Comparison of ENCODE assay signal across 2 cellular contexts in the genomic region with DNA sequence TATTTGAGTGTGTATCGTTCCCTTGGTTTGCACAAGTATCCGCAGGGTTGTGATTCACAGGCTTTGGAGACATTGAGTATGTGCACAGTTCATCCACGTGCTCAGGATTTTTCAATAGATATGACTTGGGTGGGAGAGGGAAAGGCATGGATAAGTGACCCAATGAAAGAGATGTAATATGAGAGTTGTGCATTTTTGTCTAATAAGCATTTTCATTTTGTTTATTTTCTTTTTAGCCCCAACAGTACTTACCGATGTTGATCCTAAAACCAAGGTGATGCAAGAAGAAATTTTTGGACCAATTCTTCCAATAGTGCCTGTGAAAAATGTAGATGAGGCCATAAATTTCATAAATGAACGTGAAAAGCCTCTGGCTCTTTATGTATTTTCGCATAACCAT.
TF ChIP-seq lines count a peak whose summit lies in the region.

No MANE protein-coding gene starts in this region.

TF ChIP-seq in HepG2, 621 proteins besides CTCF, POLR2A, EP300 and RAD21:
- TF ChIP-seq DNMT3B (CRISPR knock-in tag; conservative IDR thresholded peaks at IDR 0.05): no peak
- TF ChIP-seq BCL6 (CRISPR knock-in tag; IDR thresholded peaks at IDR 0.05): no peak
- no peak for TF ChIP-seq TP53 (CRISPR knock-in tag; conservative IDR thresholded peaks at IDR 0.05)
- TF ChIP-seq MAFF (IDR thresholded peaks at IDR 0.05; ENCODE audit: low read depth, low read length): peak; percentile 80
- TF ChIP-seq PCBP1 (IDR thresholded peaks at IDR 0.05; ENCODE audit: borderline replicate concordance, low read depth, low read length): no peak
- no peak for TF ChIP-seq IRX3 (CRISPR knock-in tag; IDR thresholded peaks at IDR 0.05; ENCODE audit: borderline replicate concordance, low read depth)
- TF ChIP-seq, protein P1, sequence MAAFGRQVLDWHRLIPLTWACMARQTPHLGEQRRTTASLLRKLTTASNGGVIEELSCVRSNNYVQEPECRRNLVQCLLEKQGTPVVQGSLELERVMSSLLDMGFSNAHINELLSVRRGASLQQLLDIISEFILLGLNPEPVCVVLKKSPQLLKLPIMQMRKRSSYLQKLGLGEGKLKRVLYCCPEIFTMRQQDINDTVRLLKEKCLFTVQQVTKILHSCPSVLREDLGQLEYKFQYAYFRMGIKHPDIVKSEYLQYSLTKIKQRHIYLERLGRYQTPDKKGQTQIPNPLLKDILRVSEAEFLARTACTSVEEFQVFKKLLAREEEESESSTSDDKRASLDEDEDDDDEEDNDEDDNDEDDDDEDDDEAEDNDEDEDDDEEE (CRISPR knock-in tag; IDR thresholded peaks at IDR 0.05): no peak
- no peak for TF ChIP-seq SNAI1 (CRISPR knock-in tag; IDR thresholded peaks at IDR 0.05; ENCODE audit: borderline replicate concordance)
- no peak for TF ChIP-seq FOXK1 (CRISPR knock-in tag; IDR thresholded peaks at IDR 0.05; ENCODE audit: borderline replicate concordance, low read depth)
- TF ChIP-seq MXD4 (CRISPR knock-in tag; IDR thresholded peaks at IDR 0.05): no peak
- no peak for TF ChIP-seq ZNF510 (CRISPR knock-in tag; IDR thresholded peaks at IDR 0.05; ENCODE audit: low read depth)
- TF ChIP-seq, protein P2, sequence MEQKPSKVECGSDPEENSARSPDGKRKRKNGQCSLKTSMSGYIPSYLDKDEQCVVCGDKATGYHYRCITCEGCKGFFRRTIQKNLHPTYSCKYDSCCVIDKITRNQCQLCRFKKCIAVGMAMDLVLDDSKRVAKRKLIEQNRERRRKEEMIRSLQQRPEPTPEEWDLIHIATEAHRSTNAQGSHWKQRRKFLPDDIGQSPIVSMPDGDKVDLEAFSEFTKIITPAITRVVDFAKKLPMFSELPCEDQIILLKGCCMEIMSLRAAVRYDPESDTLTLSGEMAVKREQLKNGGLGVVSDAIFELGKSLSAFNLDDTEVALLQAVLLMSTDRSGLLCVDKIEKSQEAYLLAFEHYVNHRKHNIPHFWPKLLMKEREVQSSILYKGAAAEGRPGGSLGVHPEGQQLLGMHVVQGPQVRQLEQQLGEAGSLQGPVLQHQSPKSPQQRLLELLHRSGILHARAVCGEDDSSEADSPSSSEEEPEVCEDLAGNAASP (CRISPR knock-in tag; IDR thresholded peaks at IDR 0.05; ENCODE audit: borderline replicate concordance): no peak
- TF ChIP-seq, protein P3, sequence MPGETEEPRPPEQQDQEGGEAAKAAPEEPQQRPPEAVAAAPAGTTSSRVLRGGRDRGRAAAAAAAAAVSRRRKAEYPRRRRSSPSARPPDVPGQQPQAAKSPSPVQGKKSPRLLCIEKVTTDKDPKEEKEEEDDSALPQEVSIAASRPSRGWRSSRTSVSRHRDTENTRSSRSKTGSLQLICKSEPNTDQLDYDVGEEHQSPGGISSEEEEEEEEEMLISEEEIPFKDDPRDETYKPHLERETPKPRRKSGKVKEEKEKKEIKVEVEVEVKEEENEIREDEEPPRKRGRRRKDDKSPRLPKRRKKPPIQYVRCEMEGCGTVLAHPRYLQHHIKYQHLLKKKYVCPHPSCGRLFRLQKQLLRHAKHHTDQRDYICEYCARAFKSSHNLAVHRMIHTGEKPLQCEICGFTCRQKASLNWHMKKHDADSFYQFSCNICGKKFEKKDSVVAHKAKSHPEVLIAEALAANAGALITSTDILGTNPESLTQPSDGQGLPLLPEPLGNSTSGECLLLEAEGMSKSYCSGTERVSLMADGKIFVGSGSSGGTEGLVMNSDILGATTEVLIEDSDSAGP (CRISPR knock-in tag; IDR thresholded peaks at IDR 0.05; ENCODE audit: borderline replicate concordance): no peak
- TF ChIP-seq MAFK (conservative IDR thresholded peaks at IDR 0.05 in 1 of 2, IDR thresholded peaks at IDR 0.05 in 1 of 2; ENCODE audit: low read length in 2 of 2): peak; percentile 83 to 87

TF ChIP-seq in IMR-90, 13 proteins besides CTCF, POLR2A, EP300 and RAD21:
- TF ChIP-seq RCOR1 (IDR thresholded peaks at IDR 0.05; ENCODE audit: insufficient replicate concordance, low read length): no peak
- TF ChIP-seq MAFK (IDR thresholded peaks at IDR 0.05; ENCODE audit: low read depth, low read length): peak; percentile 60
